Comparison of ENCODE assay signal across 8 cellular contexts in the genomic region with DNA sequence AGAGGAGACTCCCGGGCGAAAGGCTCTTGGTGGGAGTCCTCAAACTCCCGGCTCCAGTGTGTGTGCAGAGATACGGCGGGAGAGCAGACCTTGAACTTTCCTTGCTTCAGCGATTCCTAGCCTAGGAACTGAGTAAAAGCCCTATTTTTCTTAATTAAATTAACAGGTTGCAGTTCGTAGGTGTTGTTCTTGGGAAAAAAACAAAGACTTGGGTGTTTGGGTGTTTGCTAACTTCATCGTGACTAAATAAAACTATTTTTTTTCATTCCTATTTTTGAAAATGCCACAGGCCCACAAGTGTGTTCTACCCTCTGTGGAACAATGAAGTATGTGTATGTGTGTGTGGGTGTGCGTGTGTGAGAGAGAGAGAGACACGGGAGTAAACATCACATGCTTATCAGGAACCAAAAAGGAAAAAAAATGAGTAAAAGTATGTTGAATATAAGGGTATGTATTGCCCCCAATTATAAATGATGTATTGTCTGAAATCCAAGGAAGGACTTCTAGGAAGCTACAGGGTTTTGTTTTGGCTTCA. TPM values are rescaled to one million over a fixed set of nuclear protein-coding genes. Genes with fewer than 3 reads are reported as not detected.
DNase-seq lines count a peak whose midpoint lies in the region; ATAC-seq and TF ChIP-seq lines count a peak whose summit lies in the region.

No MANE protein-coding gene starts in this region.

- no peak for DNase-seq in CD4-positive, alpha-beta T cell
- peak; percentile 40 for DNase-seq in HT-29 (ENCODE audit: low spot score)
- DNase-seq in activated T-helper 2 cell treated with anti-CD3 and anti-CD28 coated beads, Interferon-gamma antibody, Interleukin-2, Interleukin-4, amounts not matched to agents 10 μg/mL and 5 μg/mL and 100 μg/mL, durations not matched to agents 14 hours and 24 hours and 36 hours (ENCODE audit: low spot score), result no peak
- no peak for DNase-seq in right atrium auricular region (ENCODE audit: low spot score)
- no peak for DNase-seq in retinal pigment epithelial cell (ENCODE audit: low read depth)
- DNase-seq in KG1 (lab: John Stamatoyannopoulos, UW), result no peak
- DNase-seq in AG08396 (ENCODE audit: low spot score), result no peak

- intact Hi-C loops in CD4-positive, alpha-beta T cell (cut with DNase I, micrococcal nuclease), result loop anchor here in 1 of 2 experiments (5.0 kb wide), 1 partner anchor 46 kb away; no protein-coding TSS in a partner anchor
- intact Hi-C loops in activated T-helper 2 cell treated with anti-CD3 and anti-CD28 coated beads, Interferon-gamma antibody, Interleukin-2, Interleukin-4, amounts not matched to agents 10 μg/mL and 5 μg/mL and 100 μg/mL, durations not matched to agents 14 hours and 24 hours and 36 hours (cut with micrococcal nuclease), result loop anchor here (1.0 to 2.0 kb wide), 2 partner anchors 30 to 78 kb away; a partner anchor contains a TSS

- peak; percentile 15 for ATAC-seq in CD4-positive, alpha-beta T cell (ENCODE audit: poor library complexity)
- ATAC-seq in GM19395 (IDR thresholded peaks at IDR 0.05; ENCODE audit: unreplicated experiment), result peak; percentile 27

- no peaks in the 10 kb centered on the region for H3K9me3 ChIP-seq in CD4-positive, alpha-beta T cell (ENCODE audit: control insufficient read depth, low read length)
- no peaks in the 10 kb centered on the region for H3K9me3 ChIP-seq in right atrium auricular region

- H3K4me3 ChIP-seq in right atrium auricular region, result peak overlapping the region; percentile 75 to 76
- peak overlapping the region; percentile 73 for H3K4me3 ChIP-seq in retinal pigment epithelial cell (ENCODE audit: low read length)

- no peaks in the 10 kb centered on the region for H3K27me3 ChIP-seq in CD4-positive, alpha-beta T cell (ENCODE audit: control insufficient read depth, insufficient read depth, low read length)
- H3K27me3 ChIP-seq in right atrium auricular region, result no peaks in the 10 kb centered on the region

- peak overlapping the region; percentile 73 for H3K27ac ChIP-seq in CD4-positive, alpha-beta T cell (ENCODE audit: low read depth, low read length)
- peak overlapping the region; percentile 96 to 98 for H3K27ac ChIP-seq in right atrium auricular region

- no peaks in the 10 kb centered on the region for H3K9me3 Mint-ChIP-seq in CD4-positive, alpha-beta T cell
- no peaks in the 10 kb centered on the region for H3K9me3 Mint-ChIP-seq in activated T-helper 2 cell treated with anti-CD3 and anti-CD28 coated beads, Interferon-gamma antibody, Interleukin-2, Interleukin-4, amounts not matched to agents 10 μg/mL and 5 μg/mL and 100 μg/mL, durations not matched to agents 14 hours and 24 hours and 36 hours

- TF ChIP-seq CTCF in CD4-positive, alpha-beta T cell (IDR thresholded peaks at IDR 0.05), result no peak
- TF ChIP-seq CTCF in right atrium auricular region (IDR thresholded peaks at IDR 0.05) (no peak), retinal pigment epithelial cell (conservative IDR thresholded peaks at IDR 0.05; ENCODE audit: low read depth, low read length) (no peak)

- POLR2A ChIA-PET in CD4-positive, alpha-beta T cell (lab: Charles Lee), result interaction anchor here (0.9 to 9.8 kb wide), 4 partner anchors 10 to 78 kb away, joined by 3 to 153 read pairs (median 23); a partner anchor contains a TSS

- H3K36me3 ChIP-seq in right atrium auricular region, result no peaks in the 10 kb centered on the region

- no peaks in the 10 kb centered on the region for H3K27me3 Mint-ChIP-seq in CD4-positive, alpha-beta T cell
- peaks cover 41% of the 10 kb centered on the region for H3K27me3 Mint-ChIP-seq in activated T-helper 2 cell treated with anti-CD3 and anti-CD28 coated beads, Interferon-gamma antibody, Interleukin-2, Interleukin-4, amounts not matched to agents 10 μg/mL and 5 μg/mL and 100 μg/mL, durations not matched to agents 14 hours and 24 hours and 36 hours (ENCODE audit: low read depth)

- H3K36me3 Mint-ChIP-seq in CD4-positive, alpha-beta T cell (ENCODE audit: low read depth), result no peaks in the 10 kb centered on the region
- peaks cover 3% of the 10 kb centered on the region for H3K36me3 Mint-ChIP-seq in activated T-helper 2 cell treated with anti-CD3 and anti-CD28 coated beads, Interferon-gamma antibody, Interleukin-2, Interleukin-4, amounts not matched to agents 10 μg/mL and 5 μg/mL and 100 μg/mL, durations not matched to agents 14 hours and 24 hours and 36 hours (ENCODE audit: low read depth)

- CTCF ChIA-PET in CD4-positive, alpha-beta T cell (lab: Charles Lee), result interaction anchor here (1.4 kb wide), 1 partner anchor 46 kb away, joined by 3 read pairs; no protein-coding TSS in a partner anchor

- H3K4me3 Mint-ChIP-seq in CD4-positive, alpha-beta T cell, result peak overlapping the region; percentile 78
- peak overlapping the region; percentile 75 for H3K4me3 Mint-ChIP-seq in activated T-helper 2 cell treated with anti-CD3 and anti-CD28 coated beads, Interferon-gamma antibody, Interleukin-2, Interleukin-4, amounts not matched to agents 10 μg/mL and 5 μg/mL and 100 μg/mL, durations not matched to agents 14 hours and 24 hours and 36 hours (ENCODE audit: low read depth)

- H3K27ac Mint-ChIP-seq in CD4-positive, alpha-beta T cell, result peak overlapping the region; percentile 81
- no peak overlapping the region for H3K27ac Mint-ChIP-seq in activated T-helper 2 cell treated with anti-CD3 and anti-CD28 coated beads, Interferon-gamma antibody, Interleukin-2, Interleukin-4, amounts not matched to agents 10 μg/mL and 5 μg/mL and 100 μg/mL, durations not matched to agents 14 hours and 24 hours and 36 hours

- peaks cover 0 to 12% of the 10 kb centered on the region in 2 donors for H3K4me1 ChIP-seq in right atrium auricular region

- H3K4me1 Mint-ChIP-seq in CD4-positive, alpha-beta T cell (ENCODE audit: low read depth), result peaks cover 55% of the 10 kb centered on the region
- peaks cover 24% of the 10 kb centered on the region for H3K4me1 Mint-ChIP-seq in activated T-helper 2 cell treated with anti-CD3 and anti-CD28 coated beads, Interferon-gamma antibody, Interleukin-2, Interleukin-4, amounts not matched to agents 10 μg/mL and 5 μg/mL and 100 μg/mL, durations not matched to agents 14 hours and 24 hours and 36 hours (ENCODE audit: low read depth)

RNA-seq across cellular contexts. Expression of a gene that starts 0.6 kb away (rescaled TPM):
- total RNA-seq in CD4-positive, alpha-beta T cell, result 1 to 10 TPM; 3.4 to 4.4 TPM
- total RNA-seq in HT-29 (2014; rRNA removed; shearing (Covaris generic)), result 0.91 and 7.8 TPM in 2 replicates
- 1.0 and 1.3 TPM in 2 replicates for total RNA-seq in activated T-helper 2 cell treated with anti-CD3 and anti-CD28 coated beads, Interferon-gamma antibody, Interleukin-2, Interleukin-4, amounts not matched to agents 10 μg/mL and 5 μg/mL and 100 μg/mL, durations not matched to agents 14 hours and 24 hours and 36 hours
- 10 to 100 TPM; 10.8 to 24.1 TPM for total RNA-seq in right atrium auricular region

RNA-seq across cellular contexts. Expression of a gene that starts 30.4 kb away (rescaled TPM):
- 10 to 100 TPM; 72.3 to 77.5 TPM for total RNA-seq in CD4-positive, alpha-beta T cell
- total RNA-seq in HT-29 (2014; rRNA removed; shearing (Covaris generic)), result 87.2 and 88.2 TPM in 2 replicates
- 21.6 and 22.3 TPM in 2 replicates for total RNA-seq in activated T-helper 2 cell treated with anti-CD3 and anti-CD28 coated beads, Interferon-gamma antibody, Interleukin-2, Interleukin-4, amounts not matched to agents 10 μg/mL and 5 μg/mL and 100 μg/mL, durations not matched to agents 14 hours and 24 hours and 36 hours
- total RNA-seq in right atrium auricular region, result 10 to 100 TPM; 18.0 to 19.0 TPM
